In the genomic region with DNA sequence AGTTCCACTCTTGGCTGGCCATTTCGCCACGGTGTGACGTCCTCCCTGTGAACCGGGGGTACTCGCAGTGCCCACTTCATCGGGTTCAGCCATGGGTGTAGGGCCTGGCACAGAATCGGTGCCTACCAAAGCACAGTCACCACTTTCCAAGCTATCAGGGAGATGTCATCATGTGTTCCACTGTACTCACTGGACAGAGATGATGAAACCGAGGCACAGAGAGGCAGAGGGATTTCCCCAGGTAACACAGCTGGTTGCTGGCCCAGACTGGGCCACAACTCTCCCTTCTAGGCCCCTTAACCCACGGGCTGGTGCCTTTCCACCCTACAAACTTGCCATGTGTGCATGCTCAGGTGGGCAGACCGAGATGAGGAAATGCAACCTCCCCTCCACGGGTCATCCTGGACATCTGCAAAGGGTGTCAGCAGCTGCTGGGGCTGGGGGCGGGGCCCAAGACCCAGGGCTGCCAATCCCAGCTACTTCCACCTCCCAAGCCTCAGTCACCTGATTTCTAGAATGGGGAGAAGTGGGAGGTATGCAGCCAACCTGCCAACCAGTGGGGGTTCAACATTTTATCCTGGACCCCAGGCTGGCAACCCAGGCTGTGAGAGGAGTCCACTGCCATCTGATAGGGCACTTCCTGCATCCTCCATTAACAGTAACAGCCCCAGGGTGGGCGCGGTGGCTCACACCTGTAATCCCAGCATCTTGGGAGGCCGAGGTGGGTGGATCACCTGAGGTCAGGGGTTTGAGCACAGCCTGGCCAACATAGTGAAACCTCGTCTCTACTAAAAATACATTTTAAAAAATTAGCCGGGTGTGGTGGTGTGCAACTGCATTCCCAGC, we compare ENCODE assay signal across 8 cellular contexts. TPM values are rescaled to one million over a fixed set of nuclear protein-coding genes. Genes with fewer than 3 reads are reported as not detected.
A peak's percentile ranks its signal among the peaks of the same experiment; 100 is the strongest.
DNase-seq lines count a peak whose midpoint lies in the region; ATAC-seq and TF ChIP-seq lines count a peak whose summit lies in the region.

No MANE protein-coding gene starts in this region.

- peaks cover 0 to 18% of the 10 kb centered on the region in 2 experiments; a peak in 1 of 4 replicates for H3K4me1 ChIP-seq in SK-N-SH (ENCODE audit: control insufficient read depth in 1 of 2, insufficient read depth in 2 of 2, low read depth in 1 of 2, low read length in 1 of 2)
- peaks cover 51% of the 10 kb centered on the region for H3K4me1 ChIP-seq in left ventricle myocardium inferior
- H3K4me1 ChIP-seq in stomach, result peaks cover under 1 to 65% (median 18%) of the 10 kb centered on the region in 4 donors

- H3K9me3 ChIP-seq in SK-N-SH, result no peaks in the 10 kb centered on the region
- no peaks in the 10 kb centered on the region for H3K9me3 ChIP-seq in left ventricle myocardium inferior (replicated peaks)
- H3K9me3 ChIP-seq in stomach, result no peaks in the 10 kb centered on the region

- no peaks in the 10 kb centered on the region for H3K36me3 ChIP-seq in SK-N-SH (replicated peaks in 1 of 2; ENCODE audit: control insufficient read depth in 1 of 2, insufficient read depth in 2 of 2, low read length in 1 of 2)
- H3K36me3 ChIP-seq in left ventricle myocardium inferior, result no peaks in the 10 kb centered on the region
- H3K36me3 ChIP-seq in stomach, result no peaks in the 10 kb centered on the region

- no peak overlapping the region for H3K9ac ChIP-seq in SK-N-SH

- no peaks in the 10 kb centered on the region for H4K20me1 ChIP-seq in SK-N-SH (ENCODE audit: insufficient read depth)

- in situ Hi-C loops in ACHN (cut with HindIII; ENCODE audit: low pct_ligation_motif_present, low pct_unique_long_range_greater_than_20kb, low sequenced_read_pairs), result no loop called here

- POLR2A ChIA-PET in SK-N-SH (lab: Yijun Ruan, JAX), result no interaction called here
- POLR2A ChIA-PET in activated CD4-positive, alpha-beta memory T cell treated with anti-CD3 and anti-CD28 coated beads, Interleukin-2, amount 10 ng/mL, durations not matched to agents 7 days and 5 days (lab: Charles Lee), result interaction anchor here (0.8 to 2.4 kb wide), 14 partner anchors 8 to 328 kb away, joined by 3 to 10 read pairs (median 4); a partner anchor contains a TSS

- no peak overlapping the region; a peak in 1 of 4 replicates for H3K27ac ChIP-seq in SK-N-SH (ENCODE audit: low read depth in 2 of 2, low read length in 1 of 2)
- peak overlapping the region; percentile 81 for H3K27ac ChIP-seq in left ventricle myocardium inferior (replicated peaks)
- H3K27ac ChIP-seq in stomach, result peak overlapping the region; percentile 30 to 89 (median 66)

- H3K4me3 Mint-ChIP-seq in activated CD4-positive, alpha-beta memory T cell treated with anti-CD3 and anti-CD28 coated beads, Interleukin-2, amount 10 ng/mL, durations not matched to agents 7 days and 5 days, result peak overlapping the region; percentile 100

- H3K27me3 ChIP-seq in SK-N-SH (ENCODE audit: insufficient read depth), result no peaks in the 10 kb centered on the region
- H3K27me3 ChIP-seq in left ventricle myocardium inferior (ENCODE audit: low read depth), result no peaks in the 10 kb centered on the region
- no peaks in the 10 kb centered on the region for H3K27me3 ChIP-seq in stomach

- intact Hi-C loops in left ventricle myocardium inferior (cut with micrococcal nuclease) (no loop called here), stomach (cut with DNase I; ENCODE audit: low total_unique reads) (no loop called here)

- H3K4me3 ChIP-seq in SK-N-SH (ENCODE audit: low read depth in 2 of 2, low read length in 1 of 2) (no peak overlapping the region), left ventricle myocardium inferior (peak overlapping the region; percentile 52), stomach (peak overlapping the region; percentile 6 to 35 (median 28))

- H3K79me2 ChIP-seq in SK-N-SH (ENCODE audit: insufficient read depth), result no peaks in the 10 kb centered on the region

- H3K4me2 ChIP-seq in SK-N-SH, result no peak overlapping the region

- TF ChIP-seq POLR2A in stomach (IDR thresholded peaks at IDR 0.05), result no peak

- H3F3A ChIP-seq in SK-N-SH (replicated peaks; ENCODE audit: insufficient read depth), result no peaks in the 10 kb centered on the region

- ATAC-seq in SK-N-SH treated with all-trans-retinoic acid at 6 μM for 48 hours (no peak), HG03432 (IDR thresholded peaks at IDR 0.05; ENCODE audit: unreplicated experiment) (peak; percentile 45)

- H3K9me3 Mint-ChIP-seq in activated CD4-positive, alpha-beta memory T cell treated with anti-CD3 and anti-CD28 coated beads, Interleukin-2, amount 10 ng/mL, durations not matched to agents 7 days and 5 days, result no peaks in the 10 kb centered on the region

- no peaks in the 10 kb centered on the region for H3K9me2 ChIP-seq in SK-N-SH

- TF ChIP-seq EP300 in SK-N-SH (IDR thresholded peaks at IDR 0.05; ENCODE audit: borderline replicate concordance in 1 of 2, low read depth in 1 of 2, low read length in 1 of 2), result no peak
- no peak for TF ChIP-seq EP300 in stomach (IDR thresholded peaks at IDR 0.05)

- H3K36me3 Mint-ChIP-seq in activated CD4-positive, alpha-beta memory T cell treated with anti-CD3 and anti-CD28 coated beads, Interleukin-2, amount 10 ng/mL, durations not matched to agents 7 days and 5 days (ENCODE audit: low read depth), result peaks cover 28% of the 10 kb centered on the region

- peaks cover 67% of the 10 kb centered on the region for H3K4me1 Mint-ChIP-seq in activated CD4-positive, alpha-beta memory T cell treated with anti-CD3 and anti-CD28 coated beads, Interleukin-2, amount 10 ng/mL, durations not matched to agents 7 days and 5 days

- CTCF ChIA-PET in SK-N-SH (lab: Yijun Ruan, JAX), result interaction anchor here (0.8 to 4.5 kb wide), 7 partner anchors 12 to 91 kb away, joined by 3 to 23 read pairs (median 4); a partner anchor contains a TSS
- CTCF ChIA-PET in activated CD4-positive, alpha-beta memory T cell treated with anti-CD3 and anti-CD28 coated beads, Interleukin-2, amount 10 ng/mL, durations not matched to agents 7 days and 5 days (lab: Charles Lee), result interaction anchor here (0.5 to 7.3 kb wide), 6 partner anchors 11 to 256 kb away, joined by 3 to 90 read pairs (median 4); a partner anchor contains a TSS

- TF ChIP-seq RAD21 in SK-N-SH (IDR thresholded peaks at IDR 0.05; ENCODE audit: low read length), result no peak

- peak overlapping the region; percentile 99 for H3K27ac Mint-ChIP-seq in activated CD4-positive, alpha-beta memory T cell treated with anti-CD3 and anti-CD28 coated beads, Interleukin-2, amount 10 ng/mL, durations not matched to agents 7 days and 5 days

- peak; percentile 41 for DNase-seq in SK-N-SH
- DNase-seq in activated CD4-positive, alpha-beta memory T cell treated with anti-CD3 and anti-CD28 coated beads, Interleukin-2, amount 10 ng/mL, durations not matched to agents 7 days and 5 days, result peak; percentile 69
- no peak for DNase-seq in left ventricle myocardium inferior
- DNase-seq in stomach, result no peak
- DNase-seq in ACHN, result no peak
- DNase-seq in dermis blood vessel endothelial cell, result no peak

- TF ChIP-seq CTCF in SK-N-SH (IDR thresholded peaks at IDR 0.05) (no peak), left ventricle myocardium inferior (IDR thresholded peaks at IDR 0.05; ENCODE audit: borderline replicate concordance) (no peak), stomach (IDR thresholded peaks at IDR 0.05) (no peak)

- no peaks in the 10 kb centered on the region for H3K27me3 Mint-ChIP-seq in activated CD4-positive, alpha-beta memory T cell treated with anti-CD3 and anti-CD28 coated beads, Interleukin-2, amount 10 ng/mL, durations not matched to agents 7 days and 5 days

- no peak overlapping the region for H2AFZ ChIP-seq in SK-N-SH (ENCODE audit: low read depth)

- 86% methylated on average over 8 of the region's 17 CpGs for WGBS in SK-N-SH (ENCODE audit: low lambda C conversion rate)
- 60 to 74% (median 69%) methylated on average over 15 to 17 of the region's 17 CpGs for WGBS in stomach, 5 donors

TF ChIP-seq in SK-N-SH treated with all-trans-retinoic acid at 6 μM for 48 hours, 23 proteins besides CTCF, POLR2A, EP300 and RAD21 (continues in another document):
- no peak for TF ChIP-seq ARNTL (CRISPR knock-in tag; IDR thresholded peaks at IDR 0.05; ENCODE audit: borderline replicate concordance, low read depth)

RNA-seq across cellular contexts. Expression of a gene that starts 0.9 kb away (rescaled TPM):
- 0.15 and 0.52 TPM in 2 replicates for polyA plus RNA-seq in SK-N-SH (2012; rRNA removed)
- polyA plus RNA-seq in SK-N-SH (2012; cell fraction: cytosol; rRNA removed), result 0.14 and 0.34 TPM in 2 replicates
- 0.30 and 0.31 TPM in 2 replicates for polyA plus RNA-seq in SK-N-SH (2012; cell fraction: nucleus; rRNA removed)
- total RNA-seq in activated CD4-positive, alpha-beta memory T cell treated with anti-CD3 and anti-CD28 coated beads, Interleukin-2, amount 10 ng/mL, durations not matched to agents 7 days and 5 days, result 10 to 100 TPM; 80.8 to 81.9 TPM
- total RNA-seq in left ventricle myocardium inferior, result 18.2 TPM
- 10 to 100 TPM in 1 of 5 donors, 1 to 10 TPM in 2, not detected in 2; 1.8 to 38.1 (median 5.1) TPM for total RNA-seq in stomach
- polyA plus RNA-seq in stomach, result 1 to 10 TPM; 3.5 to 4.7 (median 4.3) TPM
- total RNA-seq in dermis blood vessel endothelial cell, result 77.8 and 95.6 TPM in 2 replicates

RNA-seq across cellular contexts. Expression of a gene that starts 6.5 kb away (rescaled TPM):
- 82.7 and 108 TPM in 2 replicates for polyA plus RNA-seq in SK-N-SH (2012; rRNA removed)
- polyA plus RNA-seq in SK-N-SH (2012; cell fraction: cytosol; rRNA removed), result 55.0 and 77.8 TPM in 2 replicates
- 210 and 240 TPM in 2 replicates for polyA plus RNA-seq in SK-N-SH (2012; cell fraction: nucleus; rRNA removed)
- total RNA-seq in activated CD4-positive, alpha-beta memory T cell treated with anti-CD3 and anti-CD28 coated beads, Interleukin-2, amount 10 ng/mL, durations not matched to agents 7 days and 5 days, result 100 to 1,000 TPM; 112 to 115 TPM
- 46.4 TPM for total RNA-seq in left ventricle myocardium inferior
- 100 to 1,000 TPM in 1 of 5 donors, 10 to 100 TPM in 4; 42.8 to 114 (median 92.7) TPM for total RNA-seq in stomach
- 10 to 100 TPM; 25.3 to 34.7 (median 34.4) TPM for polyA plus RNA-seq in stomach
- total RNA-seq in dermis blood vessel endothelial cell, result 102 and 116 TPM in 2 replicates

RNA-seq across cellular contexts. Expression of a gene that starts 23.3 kb away (rescaled TPM):
- polyA plus RNA-seq in SK-N-SH (2012; rRNA removed) (82.3 and 82.7 TPM in 2 replicates), stomach (10 to 100 TPM; 29.1 to 42.7 (median 30.2) TPM)
- polyA plus RNA-seq in SK-N-SH (2012; cell fraction: cytosol; rRNA removed), result 32.6 and 51.9 TPM in 2 replicates
- polyA plus RNA-seq in SK-N-SH (2012; cell fraction: nucleus; rRNA removed), result 183 and 238 TPM in 2 replicates
- 10 to 100 TPM; 65.6 to 65.8 TPM for total RNA-seq in activated CD4-positive, alpha-beta memory T cell treated with anti-CD3 and anti-CD28 coated beads, Interleukin-2, amount 10 ng/mL, durations not matched to agents 7 days and 5 days
- total RNA-seq in left ventricle myocardium inferior (38.0 TPM), stomach (100 to 1,000 TPM in 2 of 5 donors, 10 to 100 TPM in 3; 67.0 to 235 (median 97.1) TPM), dermis blood vessel endothelial cell (64.2 and 93.8 TPM in 2 replicates)

RNA-seq across cellular contexts. Expression of a gene that starts 44.3 kb away (rescaled TPM):
- polyA plus RNA-seq in SK-N-SH (2012; rRNA removed), result 11.9 and 17.2 TPM in 2 replicates
- polyA plus RNA-seq in SK-N-SH (2012; cell fraction: cytosol; rRNA removed), result 6.0 and 11.0 TPM in 2 replicates
- 18.8 and 19.8 TPM in 2 replicates for polyA plus RNA-seq in SK-N-SH (2012; cell fraction: nucleus; rRNA removed)
- total RNA-seq in activated CD4-positive, alpha-beta memory T cell treated with anti-CD3 and anti-CD28 coated beads, Interleukin-2, amount 10 ng/mL, durations not matched to agents 7 days and 5 days, result 10 to 100 TPM; 20.6 to 23.3 TPM
- 2.3 TPM for total RNA-seq in left ventricle myocardium inferior
- total RNA-seq in stomach, result 10 to 100 TPM in 3 of 5 donors, 1 to 10 TPM in 2; 5.0 to 87.8 (median 14.6) TPM
- 10 to 100 TPM in 1 of 3 donors, 1 to 10 TPM in 2; 6.1 to 12.4 (median 9.7) TPM for polyA plus RNA-seq in stomach
- total RNA-seq in dermis blood vessel endothelial cell, result 7.7 and 13.2 TPM in 2 replicates

Comparison
In these comparisons a context has a peak if more than half of its experiments do, and no peak if none do; other contexts are left out.
1. DNase-seq: peak in SK-N-SH (single experiment) and activated CD4-positive, alpha-beta memory T cell treated with anti-CD3 and anti-CD28 coated beads, Interleukin-2, amount 10 ng/mL, durations not matched to agents 7 days and 5 days (single experiment); none in left ventricle myocardium inferior (single experiment), stomach (single experiment), ACHN (single experiment) and dermis blood vessel endothelial cell (single experiment).
2. H3K27ac ChIP-seq: peak in left ventricle myocardium inferior (single experiment) and stomach (5 of 5); none in SK-N-SH (0 of 2).
3. H3K4me3 ChIP-seq: peak in left ventricle myocardium inferior (single experiment) and stomach (4 of 4); none in SK-N-SH (0 of 2).